1 cellular context compared by ENCODE assay signal in the genomic region with DNA sequence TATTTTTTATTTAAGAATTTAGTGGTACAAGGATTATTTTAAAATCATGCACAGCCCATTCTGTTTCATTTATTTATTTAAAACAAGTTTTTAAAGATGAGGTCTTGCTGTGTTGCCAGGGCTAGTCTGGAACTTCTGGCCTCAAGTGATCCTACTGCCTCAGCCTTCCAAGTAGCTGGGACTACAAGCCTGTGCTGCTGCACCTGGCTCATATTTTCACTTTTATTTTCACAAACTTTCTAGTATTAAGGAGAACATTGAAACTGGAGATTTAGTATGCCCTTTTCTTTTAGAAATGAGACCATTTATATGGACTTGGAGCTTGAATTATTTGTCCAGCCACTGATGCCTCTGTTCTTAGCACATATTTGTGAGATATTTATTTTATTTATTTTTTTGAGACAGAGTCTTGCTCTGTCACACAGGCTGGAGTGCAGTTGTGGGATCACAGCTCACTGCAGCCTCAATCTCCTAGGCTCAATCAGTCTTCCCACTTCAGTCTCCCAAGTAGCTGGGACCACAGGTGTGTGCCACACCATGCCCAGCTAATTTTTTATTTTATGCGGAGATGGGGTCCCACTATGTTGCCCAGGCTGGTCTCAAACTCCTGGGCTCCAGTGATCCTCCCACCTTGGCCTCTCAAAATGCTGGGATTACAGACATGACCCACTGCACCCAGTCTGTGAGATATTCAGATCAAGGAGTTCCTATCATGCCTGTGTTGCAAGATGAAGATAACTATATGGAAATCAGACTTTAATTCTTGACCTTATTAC.
TF ChIP-seq lines count a peak whose summit lies in the region.

No MANE protein-coding gene starts in this region.

TF ChIP-seq in HEK293, 187 proteins besides CTCF, POLR2A, EP300 and RAD21:
- TF ChIP-seq ZNF10 (tag by site-specific recombination; IDR thresholded peaks at IDR 0.05) (no peak), ZNF658 (tag by site-specific recombination; IDR thresholded peaks at IDR 0.05) (no peak), PRDM10 (tag by site-specific recombination; IDR thresholded peaks at IDR 0.05) (no peak), SP2 (tag by site-specific recombination; IDR thresholded peaks at IDR 0.05) (no peak), ELK4 (IDR thresholded peaks at IDR 0.05; ENCODE audit: borderline replicate concordance, low read depth, low read length) (no peak), ZNF121 (tag by site-specific recombination; IDR thresholded peaks at IDR 0.05) (peak; percentile 55; the same call in 1 of the 2 replicates)
TF ChIP-seq in HEK293: peak in this region for 1.
